In the genomic region with DNA sequence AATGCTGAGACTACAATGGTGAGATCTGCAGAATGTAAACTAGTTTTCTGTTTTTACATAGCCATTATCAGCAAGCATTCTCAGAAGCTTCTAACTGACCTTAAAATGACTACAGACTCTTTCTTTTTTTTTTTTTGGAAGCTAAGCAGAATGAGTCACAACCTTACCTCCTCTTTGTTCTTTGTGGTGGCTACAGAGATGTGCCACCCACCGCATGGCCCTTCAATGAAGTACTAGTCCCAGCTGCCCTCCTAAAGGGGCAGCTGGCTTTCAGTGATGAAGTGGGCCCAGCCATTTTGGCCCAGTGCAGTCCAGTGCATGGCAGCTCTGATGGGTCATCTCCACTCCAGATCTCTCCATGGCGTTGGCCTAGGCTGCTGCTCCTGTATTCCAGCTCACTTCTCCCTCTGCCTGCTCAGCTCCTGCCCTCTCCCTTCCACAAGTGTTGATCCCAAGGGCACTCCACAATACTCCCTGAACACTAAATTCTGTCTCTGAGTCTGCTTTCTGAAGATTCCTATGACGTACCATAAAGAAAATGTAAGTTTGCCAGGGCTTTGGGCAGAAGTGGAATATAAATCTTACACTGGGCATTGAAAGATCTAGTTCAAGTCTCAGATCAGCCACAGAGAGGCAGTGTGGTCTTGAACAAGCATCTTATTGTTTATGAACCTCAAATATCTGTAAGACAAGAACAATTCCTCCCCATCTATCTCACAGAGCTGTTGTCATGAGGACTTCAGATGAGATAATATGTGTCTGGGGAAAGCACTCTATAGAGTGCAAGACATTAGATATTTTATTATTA, we compare ENCODE assay signal across 10 cellular contexts.
DNase-seq lines count a peak whose midpoint lies in the region; ATAC-seq and TF ChIP-seq lines count a peak whose summit lies in the region.
"Had no signal": no experiment of that assay in that cellular context is flagged by ENCODE, and none has a peak within 500 bp of the region (broad histone marks: within the 10 kb centered on the region; RNA-seq: fewer than 3 reads in every experiment).

No MANE protein-coding gene starts in this region.

- WGBS in endodermal cell (ENCODE audit: insufficient coverage in 1 of 2, insufficient read length in 1 of 2), 2 experiments: 73 to 88% methylated on average over 2 to 3 of the region's 3 CpGs

- H3K36me3 Mint-ChIP-seq in endodermal cell (ENCODE audit: low read depth) (no peaks in the 10 kb centered on the region), immature natural killer cell (no peaks in the 10 kb centered on the region)
- no peaks in the 10 kb centered on the region for H3K36me3 Mint-ChIP-seq in stimulated activated effector memory CD8-positive, alpha-beta T cell treated with anti-CD3 and anti-CD28 coated beads, Interleukin-12 subunit alpha, Interleukin-12 subunit beta, amount 100 ng/mL, for 72 hours
- H3K36me3 Mint-ChIP-seq in activated CD4-positive, alpha-beta T cell treated with anti-CD3 and anti-CD28 coated beads, Interleukin-2, amount 10 ng/mL, durations not matched to agents 24 days and 14 days (ENCODE audit: low read depth): no peaks in the 10 kb centered on the region

- H3K4me1 Mint-ChIP-seq in endodermal cell (peaks cover 25% of the 10 kb centered on the region), immature natural killer cell (peaks cover 2 to 5% of the 10 kb centered on the region in 2 donors)
- peaks cover 7% of the 10 kb centered on the region for H3K4me1 Mint-ChIP-seq in stimulated activated effector memory CD8-positive, alpha-beta T cell treated with anti-CD3 and anti-CD28 coated beads, Interleukin-12 subunit alpha, Interleukin-12 subunit beta, amount 100 ng/mL, for 72 hours
- H3K4me1 Mint-ChIP-seq in activated CD4-positive, alpha-beta T cell treated with anti-CD3 and anti-CD28 coated beads, Interleukin-2, amount 10 ng/mL, durations not matched to agents 24 days and 14 days: peaks cover 3% of the 10 kb centered on the region

- ATAC-seq in stimulated activated effector memory CD8-positive, alpha-beta T cell treated with anti-CD3 and anti-CD28 coated beads, Interleukin-12 subunit alpha, Interleukin-12 subunit beta, amount 100 ng/mL, for 72 hours: peak; percentile 84

- H3K27ac Mint-ChIP-seq in endodermal cell: peak overlapping the region; percentile 85
- no peak overlapping the region for H3K27ac Mint-ChIP-seq in stimulated activated effector memory CD8-positive, alpha-beta T cell treated with anti-CD3 and anti-CD28 coated beads, Interleukin-12 subunit alpha, Interleukin-12 subunit beta, amount 100 ng/mL, for 72 hours
- peak overlapping the region in 3 of 6 donors; percentile 21 to 78 (median 76) for H3K27ac Mint-ChIP-seq in immature natural killer cell
- H3K27ac Mint-ChIP-seq in activated CD4-positive, alpha-beta T cell treated with anti-CD3 and anti-CD28 coated beads, Interleukin-2, amount 10 ng/mL, durations not matched to agents 24 days and 14 days: no peak overlapping the region

- H3K9ac ChIP-seq in endodermal cell (ENCODE audit: extremely low read depth, low read length, poor library complexity, severe bottlenecking): no peak overlapping the region
- H3K9ac ChIP-seq: parathyroid adenoma had no signal

- H3K9me3 Mint-ChIP-seq in endodermal cell (no peaks in the 10 kb centered on the region), immature natural killer cell (no peaks in the 10 kb centered on the region)
- no peaks in the 10 kb centered on the region for H3K9me3 Mint-ChIP-seq in stimulated activated effector memory CD8-positive, alpha-beta T cell treated with anti-CD3 and anti-CD28 coated beads, Interleukin-12 subunit alpha, Interleukin-12 subunit beta, amount 100 ng/mL, for 72 hours
- no peaks in the 10 kb centered on the region for H3K9me3 Mint-ChIP-seq in activated CD4-positive, alpha-beta T cell treated with anti-CD3 and anti-CD28 coated beads, Interleukin-2, amount 10 ng/mL, durations not matched to agents 24 days and 14 days

- H3K9me3 ChIP-seq in endodermal cell (ENCODE audit: control insufficient read depth, low read length): no peaks in the 10 kb centered on the region

- H3K27ac ChIP-seq in endodermal cell (ENCODE audit: low read depth, low read length): no peak overlapping the region
- H3K27ac ChIP-seq: parathyroid adenoma had no signal

- no peaks in the 10 kb centered on the region for H3K27me3 ChIP-seq in endodermal cell (ENCODE audit: control insufficient read depth, insufficient read depth, low read length, poor library complexity, severe bottlenecking)

- H3K36me3 ChIP-seq in endodermal cell (ENCODE audit: control insufficient read depth, insufficient read depth, low read length): no peaks in the 10 kb centered on the region

- no peaks in the 10 kb centered on the region for H3K27me3 Mint-ChIP-seq in endodermal cell (ENCODE audit: insufficient read depth)
- peaks cover 1 to 4% (median 3%) of the 10 kb centered on the region in 3 donors for H3K27me3 Mint-ChIP-seq in immature natural killer cell (ENCODE audit: low read depth in 3 of 3)
- H3K27me3 Mint-ChIP-seq in activated CD4-positive, alpha-beta T cell treated with anti-CD3 and anti-CD28 coated beads, Interleukin-2, amount 10 ng/mL, durations not matched to agents 24 days and 14 days: peaks cover 3% of the 10 kb centered on the region

- intact Hi-C loops in activated CD4-positive, alpha-beta T cell treated with anti-CD3 and anti-CD28 coated beads, Interleukin-2, amount 10 ng/mL, durations not matched to agents 24 days and 14 days (cut with micrococcal nuclease): no loop called here

- H3K4me3 ChIP-seq in endodermal cell (ENCODE audit: low read length): no peak overlapping the region

- H3K4me3 Mint-ChIP-seq in endodermal cell (no peak overlapping the region), immature natural killer cell (no peak overlapping the region)
- H3K4me3 Mint-ChIP-seq in stimulated activated effector memory CD8-positive, alpha-beta T cell treated with anti-CD3 and anti-CD28 coated beads, Interleukin-12 subunit alpha, Interleukin-12 subunit beta, amount 100 ng/mL, for 72 hours: no peak overlapping the region
- no peak overlapping the region for H3K4me3 Mint-ChIP-seq in activated CD4-positive, alpha-beta T cell treated with anti-CD3 and anti-CD28 coated beads, Interleukin-2, amount 10 ng/mL, durations not matched to agents 24 days and 14 days

- peaks cover 13% of the 10 kb centered on the region for H3K4me1 ChIP-seq in endodermal cell (ENCODE audit: control insufficient read depth, insufficient read depth, low read length)
- H3K4me1 ChIP-seq: parathyroid adenoma had no signal

- peak; percentile 1 to 5 for DNase-seq in NCI-H2081 (lab: John Stamatoyannopoulos, UW)
- DNase-seq in NCI-H2081 treated with DMSO at 0.1 percent for 48 hours (lab: John Stamatoyannopoulos, UW): no peak
- peak; percentile 22 to 62 for DNase-seq in NCI-H524 (lab: John Stamatoyannopoulos, UW)
- peak; percentile 48 for DNase-seq in endodermal cell
- DNase-seq in stimulated activated effector memory CD8-positive, alpha-beta T cell treated with anti-CD3 and anti-CD28 coated beads, Interleukin-12 subunit alpha, Interleukin-12 subunit beta, amount 100 ng/mL, for 72 hours (ENCODE audit: low spot score in 2 of 2): no peak
- DNase-seq in immature natural killer cell: no peak
- DNase-seq in NCI-H1092 treated with DMSO at 0.1 percent for 48 hours (lab: John Stamatoyannopoulos, UW): no peak
- no peak for DNase-seq in activated CD4-positive, alpha-beta T cell treated with anti-CD3 and anti-CD28 coated beads, Interleukin-2, amount 10 ng/mL, durations not matched to agents 24 days and 14 days
- DNase-seq: T1000 had no signal

- peak; percentile 48 for TF ChIP-seq CTCF in endodermal cell (conservative IDR thresholded peaks at IDR 0.05)

Comparison
In these comparisons a context has a peak if more than half of its experiments do, and no peak if none do; other contexts are left out.
1. DNase-seq: peak in NCI-H2081 (2 of 2), NCI-H524 (2 of 2) and endodermal cell (single experiment); none in NCI-H2081 treated with DMSO at 0.1 percent for 48 hours (single experiment), stimulated activated effector memory CD8-positive, alpha-beta T cell treated with anti-CD3 and anti-CD28 coated beads, Interleukin-12 subunit alpha, Interleukin-12 subunit beta, amount 100 ng/mL, for 72 hours (0 of 2), immature natural killer cell (0 of 3), NCI-H1092 treated with DMSO at 0.1 percent for 48 hours (single experiment) and activated CD4-positive, alpha-beta T cell treated with anti-CD3 and anti-CD28 coated beads, Interleukin-2, amount 10 ng/mL, durations not matched to agents 24 days and 14 days (single experiment).